ENCODE assay signal across 20 cellular contexts in genomic region chr13:98584668-98585397, GRCh38. TPM values are rescaled to one million over a fixed set of nuclear protein-coding genes. Genes with fewer than 3 reads are reported as not detected.
DNase-seq lines count a peak whose midpoint lies in the region; ATAC-seq and TF ChIP-seq lines count a peak whose summit lies in the region.
"Had no signal": no experiment of that assay in that cellular context is flagged by ENCODE, and none has a peak within 500 bp of the region (broad histone marks: within the 10 kb centered on the region; RNA-seq: fewer than 3 reads in every experiment).

No MANE protein-coding gene starts in this region.

- no peaks in the 10 kb centered on the region for H3K27me3 ChIP-seq in ascending aorta
- H3K27me3 ChIP-seq in tibial artery, result no peaks in the 10 kb centered on the region

- TF ChIP-seq CTCF in ascending aorta (IDR thresholded peaks at IDR 0.05) (no peak), tibial artery (IDR thresholded peaks at IDR 0.05) (no peak), glutamatergic neuron (IDR thresholded peaks at IDR 0.05; ENCODE audit: partially characterized antibody, unreplicated experiment) (no peak)

- H3K4me3 Mint-ChIP-seq in glutamatergic neuron (ENCODE audit: unreplicated experiment), result no peak overlapping the region
- H3K4me3 Mint-ChIP-seq: activated CD8-positive, alpha-beta T cell treated with anti-CD3 and anti-CD28 coated beads, Interleukin-2, amount 10 ng/mL, durations not matched to agents 7 days and 5 days; activated naive CD8-positive, alpha-beta T cell treated with anti-CD3 and anti-CD28 coated beads, Interleukin-2, amount 50 U/mL, for 24 hours; activated T-helper 1 cell treated with anti-CD3 and anti-CD28 coated beads, Interleukin-12 subunit alpha, Interleukin-12 subunit beta, Interleukin-2, Interleukin-4 antibody, amounts not matched to agents 30 ng/mL and 10 ng/mL and 1 ng/mL, durations not matched to agents 14 hours and 24 hours and 36 hours; T-cell had no signal

- peaks cover 1% of the 10 kb centered on the region for H3K9me3 Mint-ChIP-seq in glutamatergic neuron (ENCODE audit: unreplicated experiment)
- H3K9me3 Mint-ChIP-seq: activated T-helper 1 cell treated with anti-CD3 and anti-CD28 coated beads, Interleukin-12 subunit alpha, Interleukin-12 subunit beta, Interleukin-2, Interleukin-4 antibody, amounts not matched to agents 30 ng/mL and 10 ng/mL and 1 ng/mL, durations not matched to agents 14 hours and 24 hours and 36 hours had no signal

- H3K36me3 Mint-ChIP-seq in glutamatergic neuron (ENCODE audit: unreplicated experiment), result no peaks in the 10 kb centered on the region
- H3K36me3 Mint-ChIP-seq: T-cell had no signal

- H3K27ac Mint-ChIP-seq in glutamatergic neuron (ENCODE audit: unreplicated experiment), result no peak overlapping the region
- H3K27ac Mint-ChIP-seq: activated CD8-positive, alpha-beta T cell treated with anti-CD3 and anti-CD28 coated beads, Interleukin-2, amount 10 ng/mL, durations not matched to agents 7 days and 5 days; activated naive CD8-positive, alpha-beta T cell treated with anti-CD3 and anti-CD28 coated beads, Interleukin-2, amount 50 U/mL, for 24 hours; activated T-helper 1 cell treated with anti-CD3 and anti-CD28 coated beads, Interleukin-12 subunit alpha, Interleukin-12 subunit beta, Interleukin-2, Interleukin-4 antibody, amounts not matched to agents 30 ng/mL and 10 ng/mL and 1 ng/mL, durations not matched to agents 14 hours and 24 hours and 36 hours; T-cell had no signal

- H3K27ac ChIP-seq in ascending aorta (peak overlapping the region; percentile 2 to 24), tibial artery (peak overlapping the region; percentile 59 to 70)
- H3K27ac ChIP-seq: 22Rv1 had no signal

- H3K9me3 ChIP-seq in ascending aorta (no peaks in the 10 kb centered on the region), tibial artery (no peaks in the 10 kb centered on the region)

- H3K4me3 ChIP-seq in ascending aorta (no peak overlapping the region), tibial artery (no peak overlapping the region)

- no peak for ATAC-seq in HG03025 (IDR thresholded peaks at IDR 0.05; ENCODE audit: low FRiP score, unreplicated experiment)
- ATAC-seq: activated CD8-positive, alpha-beta T cell treated with anti-CD3 and anti-CD28 coated beads, Interleukin-2, amount 10 ng/mL, durations not matched to agents 7 days and 5 days; activated naive CD8-positive, alpha-beta T cell treated with anti-CD3 and anti-CD28 coated beads, Interleukin-2, amount 50 U/mL, for 24 hours; HCT116; Panc1; T-cell had no signal

- peaks cover 0 to 11% of the 10 kb centered on the region in 2 donors for H3K4me1 ChIP-seq in ascending aorta
- peaks cover 0 to 31% (median 19%) of the 10 kb centered on the region in 4 donors for H3K4me1 ChIP-seq in tibial artery

- H3K27me3 Mint-ChIP-seq in glutamatergic neuron (ENCODE audit: unreplicated experiment), result no peaks in the 10 kb centered on the region
- H3K27me3 Mint-ChIP-seq: activated naive CD8-positive, alpha-beta T cell treated with anti-CD3 and anti-CD28 coated beads, Interleukin-2, amount 50 U/mL, for 24 hours; T-cell had no signal

- DNase-seq in DMS 273 (lab: John Stamatoyannopoulos, UW; ENCODE audit: unreplicated experiment), result peak; percentile 4
- DNase-seq in DMS 273 treated with DMSO at 0.1 percent for 48 hours (lab: John Stamatoyannopoulos, UW), result no peak
- no peak for DNase-seq in ascending aorta (ENCODE audit: low spot score in 2 of 2)
- peak; percentile 83 for DNase-seq in fibroblast of peridontal ligament (ENCODE audit: extremely low read depth)
- DNase-seq in tibial artery, result no peak
- DNase-seq in glutamatergic neuron, result no peak
- DNase-seq in posterior vena cava (ENCODE audit: low spot score), result no peak
- DNase-seq: activated naive CD8-positive, alpha-beta T cell treated with anti-CD3 and anti-CD28 coated beads, Interleukin-2, amount 50 U/mL, for 24 hours; C1 segment of cervical spinal cord; central memory CD4-positive, alpha-beta T cell; NCI-H1105 treated with DMSO at 0.1 percent for 48 hours; NCI-H774; stimulated activated CD4-positive, alpha-beta T cell treated with anti-CD3 and anti-CD28 coated beads, Interleukin-4, amount 100 ng/mL, for 1 hour; T-cell had no signal

- no peaks in the 10 kb centered on the region for H3K36me3 ChIP-seq in ascending aorta
- H3K36me3 ChIP-seq in tibial artery, result no peaks in the 10 kb centered on the region

- intact Hi-C loops in ascending aorta (cut with DNase I), result no loop called here
- intact Hi-C loops in tibial artery (cut with DNase I; ENCODE audit: low total_unique reads), result loop anchor here (10.0 kb wide), 2 partner anchors 70 to 140 kb away; no protein-coding TSS in a partner anchor
- intact Hi-C loops in posterior vena cava (cut with DNase I), result no loop called here

- peaks cover 7% of the 10 kb centered on the region for H3K4me1 Mint-ChIP-seq in glutamatergic neuron (ENCODE audit: low read depth, unreplicated experiment)

RNA-seq across cellular contexts. Expression of gene STK24, which starts 7.9 kb away (rescaled TPM):
- total RNA-seq in ascending aorta (35.4 TPM), glutamatergic neuron (ENCODE audit: unreplicated experiment) (188 TPM), posterior vena cava (10 to 100 TPM; 57.3 to 62.6 TPM)

Comparison
In these comparisons a context has a peak if more than half of its experiments do, and no peak if none do; other contexts are left out.
1. DNase-seq: peak in DMS 273 (single experiment) and fibroblast of peridontal ligament (single experiment); none in DMS 273 treated with DMSO at 0.1 percent for 48 hours (single experiment), ascending aorta (0 of 2), tibial artery (0 of 2), glutamatergic neuron (single experiment) and posterior vena cava (single experiment).